ENCODE assay signal across 10 cellular contexts in the genomic region with DNA sequence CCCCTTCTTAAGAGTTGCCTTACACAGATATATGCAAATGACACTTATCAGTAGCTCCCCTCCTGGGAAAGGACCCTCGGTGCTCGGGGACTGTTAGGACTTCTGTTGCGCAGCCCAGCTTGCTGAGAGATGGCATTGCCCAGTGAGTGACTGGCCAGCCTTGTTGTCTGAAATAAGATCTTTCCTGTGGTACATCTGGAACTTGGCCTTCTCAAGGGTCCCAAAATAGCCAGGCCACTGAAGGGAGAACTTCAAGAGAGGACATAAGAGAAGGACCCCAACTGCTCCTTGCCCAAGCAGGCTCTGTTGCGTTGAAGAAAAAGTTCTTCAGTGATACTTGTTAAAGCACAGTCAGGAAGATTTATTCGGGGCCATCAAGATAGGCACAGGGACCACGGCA. TPM values are rescaled to one million over a fixed set of nuclear protein-coding genes. Genes with fewer than 3 reads are reported as not detected.
DNase-seq lines count a peak whose midpoint lies in the region; ATAC-seq and TF ChIP-seq lines count a peak whose summit lies in the region.
"Had no signal": no experiment of that assay in that cellular context is flagged by ENCODE, and none has a peak within 500 bp of the region (broad histone marks: within the 10 kb centered on the region; RNA-seq: fewer than 3 reads in every experiment).

No MANE protein-coding gene starts in this region.

- H3K27ac ChIP-seq in SK-N-SH (ENCODE audit: low read depth in 2 of 2, low read length in 1 of 2) (peak overlapping the region; percentile 64 to 92; a peak in 3 of 4 replicates), breast epithelium (peak overlapping the region; percentile 67 to 73), thyroid gland (peak overlapping the region; percentile 54 to 62 (median 56))

- TF ChIP-seq EP300 in SK-N-SH (IDR thresholded peaks at IDR 0.05; ENCODE audit: borderline replicate concordance in 1 of 2, low read depth in 1 of 2, low read length in 1 of 2) = no peak

- WGBS in SK-N-SH (ENCODE audit: low lambda C conversion rate) = 92% methylated on average over 6 of the region's 6 CpGs
- 79 to 85% methylated on average over 6 of the region's 6 CpGs for WGBS in thyroid gland, 2 donors

- peaks cover 87% of the 10 kb centered on the region for H3K79me2 ChIP-seq in SK-N-SH (ENCODE audit: insufficient read depth)

- H3K36me3 ChIP-seq in SK-N-SH (replicated peaks in 1 of 2; ENCODE audit: control insufficient read depth in 1 of 2, insufficient read depth in 2 of 2, low read length in 1 of 2) (peaks cover 18 to 24% of the 10 kb centered on the region in 2 experiments), breast epithelium (no peaks in the 10 kb centered on the region), thyroid gland (peaks cover 32 to 36% of the 10 kb centered on the region in 2 donors)

- CTCF ChIA-PET in SK-N-SH (lab: Yijun Ruan, JAX) = interaction anchor here (0.6 to 1.9 kb wide), 2 partner anchors 18 kb away, joined by 3 to 11 read pairs; no protein-coding TSS in a partner anchor

- no peak overlapping the region for H3K4me3 ChIP-seq in SK-N-SH (ENCODE audit: low read depth in 2 of 2, low read length in 1 of 2)
- no peak overlapping the region for H3K4me3 ChIP-seq in breast epithelium
- no peak overlapping the region for H3K4me3 ChIP-seq in thyroid gland (replicated peaks in 1 of 3)
- H3K4me3 ChIP-seq: GM12878 had no signal

- H3K9me3 ChIP-seq in SK-N-SH = no peaks in the 10 kb centered on the region
- no peaks in the 10 kb centered on the region for H3K9me3 ChIP-seq in breast epithelium
- no peaks in the 10 kb centered on the region for H3K9me3 ChIP-seq in thyroid gland

- H3K4me1 ChIP-seq in SK-N-SH (ENCODE audit: control insufficient read depth in 1 of 2, insufficient read depth in 2 of 2, low read depth in 1 of 2, low read length in 1 of 2) (peaks cover 20 to 72% of the 10 kb centered on the region in 2 experiments; a peak in 3 of 4 replicates), breast epithelium (peaks cover 4 to 22% of the 10 kb centered on the region in 2 donors), thyroid gland (peaks cover 49 to 63% of the 10 kb centered on the region in 2 donors)

- H2AFZ ChIP-seq in SK-N-SH (ENCODE audit: low read depth) = no peak overlapping the region

- no peaks in the 10 kb centered on the region for H3K27me3 ChIP-seq in SK-N-SH (ENCODE audit: insufficient read depth)
- no peaks in the 10 kb centered on the region for H3K27me3 ChIP-seq in breast epithelium
- no peaks in the 10 kb centered on the region for H3K27me3 ChIP-seq in thyroid gland

- DNase-seq in SK-N-SH = no peak
- no peak for DNase-seq in breast epithelium (ENCODE audit: low spot score in 2 of 2)
- peak; percentile 80 for DNase-seq in myocyte (ENCODE audit: low read depth)
- DNase-seq in thyroid gland = no peak
- no peak for DNase-seq in stimulated activated CD4-positive, alpha-beta T cell treated with anti-CD3 and anti-CD28 coated beads, Interleukin-12 subunit alpha, Interleukin-12 subunit beta, amount 100 ng/mL, for 4 hours
- no peak for DNase-seq in RKO (ENCODE audit: low spot score)
- DNase-seq: DMS153 had no signal

- TF ChIP-seq POLR2A in breast epithelium (IDR thresholded peaks at IDR 0.05) = no peak
- no peak for TF ChIP-seq POLR2A in thyroid gland (IDR thresholded peaks at IDR 0.05)

- H3K4me2 ChIP-seq in SK-N-SH = peak overlapping the region; percentile 74

- POLR2A ChIA-PET in SK-N-SH (lab: Yijun Ruan, JAX) = no interaction called here

- no peak for TF ChIP-seq CTCF in SK-N-SH (IDR thresholded peaks at IDR 0.05)
- no peak for TF ChIP-seq CTCF in breast epithelium (IDR thresholded peaks at IDR 0.05)
- no peak for TF ChIP-seq CTCF in thyroid gland (IDR thresholded peaks at IDR 0.05)

- peaks cover 42% of the 10 kb centered on the region for H3F3A ChIP-seq in SK-N-SH (replicated peaks; ENCODE audit: insufficient read depth)

- intact Hi-C loops in breast epithelium (cut with DNase I; ENCODE audit: low total_unique reads) = no loop called here
- intact Hi-C loops in thyroid gland (cut with DNase I) = no loop called here

- no peaks in the 10 kb centered on the region for H3K9me2 ChIP-seq in SK-N-SH

- peak overlapping the region; percentile 63 for H3K9ac ChIP-seq in SK-N-SH

- no peak for ATAC-seq in SK-N-SH treated with all-trans-retinoic acid at 6 μM for 48 hours
- ATAC-seq in GM18517 (IDR thresholded peaks at IDR 0.05; ENCODE audit: unreplicated experiment) = no peak

- no peak for TF ChIP-seq RAD21 in SK-N-SH (IDR thresholded peaks at IDR 0.05; ENCODE audit: low read length)

- peaks cover 23% of the 10 kb centered on the region for H4K20me1 ChIP-seq in SK-N-SH (ENCODE audit: insufficient read depth)

TF ChIP-seq in SK-N-SH, 30 proteins besides CTCF, POLR2A, EP300 and RAD21 (continues in another document):
- TF ChIP-seq SMC3 (IDR thresholded peaks at IDR 0.05; ENCODE audit: low read depth, low read length) = no peak
- no peak for TF ChIP-seq JUND (IDR thresholded peaks at IDR 0.05)
- TF ChIP-seq CHD2 (IDR thresholded peaks at IDR 0.05; ENCODE audit: low read length, partially characterized antibody) = no peak
- TF ChIP-seq, protein P1, sequence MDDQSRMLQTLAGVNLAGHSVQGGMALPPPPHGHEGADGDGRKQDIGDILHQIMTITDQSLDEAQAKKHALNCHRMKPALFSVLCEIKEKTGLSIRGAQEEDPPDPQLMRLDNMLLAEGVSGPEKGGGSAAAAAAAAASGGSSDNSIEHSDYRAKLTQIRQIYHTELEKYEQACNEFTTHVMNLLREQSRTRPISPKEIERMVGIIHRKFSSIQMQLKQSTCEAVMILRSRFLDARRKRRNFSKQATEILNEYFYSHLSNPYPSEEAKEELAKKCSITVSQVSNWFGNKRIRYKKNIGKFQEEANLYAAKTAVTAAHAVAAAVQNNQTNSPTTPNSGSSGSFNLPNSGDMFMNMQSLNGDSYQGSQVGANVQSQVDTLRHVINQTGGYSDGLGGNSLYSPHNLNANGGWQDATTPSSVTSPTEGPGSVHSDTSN (IDR thresholded peaks at IDR 0.05) = no peak
- no peak for TF ChIP-seq RCOR1 (IDR thresholded peaks at IDR 0.05; ENCODE audit: low read length)
- TF ChIP-seq MXI1 (IDR thresholded peaks at IDR 0.05; ENCODE audit: low read depth, low read length) = no peak
- no peak for TF ChIP-seq SIN3A (IDR thresholded peaks at IDR 0.05; ENCODE audit: borderline replicate concordance, low read depth, low read length)
- no peak for TF ChIP-seq GATA2 (CRISPR knock-in tag; IDR thresholded peaks at IDR 0.05)
- TF ChIP-seq, protein P2, sequence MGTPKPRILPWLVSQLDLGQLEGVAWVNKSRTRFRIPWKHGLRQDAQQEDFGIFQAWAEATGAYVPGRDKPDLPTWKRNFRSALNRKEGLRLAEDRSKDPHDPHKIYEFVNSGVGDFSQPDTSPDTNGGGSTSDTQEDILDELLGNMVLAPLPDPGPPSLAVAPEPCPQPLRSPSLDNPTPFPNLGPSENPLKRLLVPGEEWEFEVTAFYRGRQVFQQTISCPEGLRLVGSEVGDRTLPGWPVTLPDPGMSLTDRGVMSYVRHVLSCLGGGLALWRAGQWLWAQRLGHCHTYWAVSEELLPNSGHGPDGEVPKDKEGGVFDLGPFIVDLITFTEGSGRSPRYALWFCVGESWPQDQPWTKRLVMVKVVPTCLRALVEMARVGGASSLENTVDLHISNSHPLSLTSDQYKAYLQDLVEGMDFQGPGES (IDR thresholded peaks at IDR 0.05; ENCODE audit: low read depth, low read length) = no peak
- no peak for TF ChIP-seq TCF12 (IDR thresholded peaks at IDR 0.05)

TF ChIP-seq in SK-N-SH treated with all-trans-retinoic acid at 6 μM for 48 hours, 23 proteins besides CTCF, POLR2A, EP300 and RAD21 (continues in another document):
- TF ChIP-seq PPARA (CRISPR knock-in tag; IDR thresholded peaks at IDR 0.05; ENCODE audit: borderline replicate concordance) = no peak
- no peak for TF ChIP-seq ARNTL (CRISPR knock-in tag; IDR thresholded peaks at IDR 0.05; ENCODE audit: borderline replicate concordance, low read depth)
- TF ChIP-seq BACH2 (CRISPR knock-in tag; IDR thresholded peaks at IDR 0.05; ENCODE audit: borderline replicate concordance) = no peak
- no peak for TF ChIP-seq TOX (CRISPR knock-in tag; IDR thresholded peaks at IDR 0.05; ENCODE audit: borderline replicate concordance)
- TF ChIP-seq CSDC2 (CRISPR knock-in tag; IDR thresholded peaks at IDR 0.05) = no peak
- TF ChIP-seq ZFP30 (CRISPR knock-in tag; IDR thresholded peaks at IDR 0.05) = no peak
- no peak for TF ChIP-seq SNAI2 (CRISPR knock-in tag; IDR thresholded peaks at IDR 0.05)
- TF ChIP-seq, protein P3, sequence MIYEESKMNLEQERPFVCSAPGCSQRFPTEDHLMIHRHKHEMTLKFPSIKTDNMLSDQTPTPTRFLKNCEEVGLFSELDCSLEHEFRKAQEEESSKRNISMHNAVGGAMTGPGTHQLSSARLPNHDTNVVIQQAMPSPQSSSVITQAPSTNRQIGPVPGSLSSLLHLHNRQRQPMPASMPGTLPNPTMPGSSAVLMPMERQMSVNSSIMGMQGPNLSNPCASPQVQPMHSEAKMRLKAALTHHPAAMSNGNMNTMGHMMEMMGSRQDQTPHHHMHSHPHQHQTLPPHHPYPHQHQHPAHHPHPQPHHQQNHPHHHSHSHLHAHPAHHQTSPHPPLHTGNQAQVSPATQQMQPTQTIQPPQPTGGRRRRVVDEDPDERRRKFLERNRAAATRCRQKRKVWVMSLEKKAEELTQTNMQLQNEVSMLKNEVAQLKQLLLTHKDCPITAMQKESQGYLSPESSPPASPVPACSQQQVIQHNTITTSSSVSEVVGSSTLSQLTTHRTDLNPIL (CRISPR knock-in tag; IDR thresholded peaks at IDR 0.05; ENCODE audit: low read depth) = no peak

RNA-seq across cellular contexts. Expression of a gene that starts 17.3 kb away (rescaled TPM):
- polyA plus RNA-seq in SK-N-SH (2012; rRNA removed) = 3.8 and 9.2 TPM in 2 replicates
- polyA plus RNA-seq in SK-N-SH (2012; cell fraction: cytosol; rRNA removed) = 7.9 and 8.2 TPM in 2 replicates
- polyA plus RNA-seq in SK-N-SH (2012; cell fraction: nucleus; rRNA removed) = 14.0 and 16.0 TPM in 2 replicates
- 10 to 100 TPM; 17.1 to 29.9 (median 23.9) TPM for total RNA-seq in breast epithelium
- 18.7 and 42.6 TPM in 2 replicates for total RNA-seq in myocyte
- polyA plus RNA-seq in myocyte (2012) = 56.3 TPM
- 10 to 100 TPM; 26.6 to 46.6 (median 38.0) TPM for total RNA-seq in thyroid gland

RNA-seq across cellular contexts. Expression of a gene that starts 57.4 kb away (rescaled TPM):
- 7.8 and 9.3 TPM in 2 replicates for polyA plus RNA-seq in SK-N-SH (2012; rRNA removed)
- 9.9 and 10.9 TPM in 2 replicates for polyA plus RNA-seq in SK-N-SH (2012; cell fraction: cytosol; rRNA removed)
- polyA plus RNA-seq in SK-N-SH (2012; cell fraction: nucleus; rRNA removed) = 9.6 and 15.1 TPM in 2 replicates
- 10 to 100 TPM; 13.1 to 15.1 (median 14.6) TPM for total RNA-seq in breast epithelium
- 11.4 and 34.9 TPM in 2 replicates for total RNA-seq in myocyte
- 10.3 TPM for polyA plus RNA-seq in myocyte (2012)
- total RNA-seq in thyroid gland = 10 to 100 TPM; 12.6 to 14.9 (median 13.4) TPM
